ENCODE assay signal across 11 cellular contexts in genomic region chr2:60531638-60532216, GRCh38. TPM values are rescaled to one million over a fixed set of nuclear protein-coding genes. Genes with fewer than 3 reads are reported as not detected.
A peak's percentile ranks its signal among the peaks of the same experiment; 100 is the strongest.
DNase-seq lines count a peak whose midpoint lies in the region; TF ChIP-seq lines count a peak whose summit lies in the region.
"Had no signal": no experiment of that assay in that cellular context is flagged by ENCODE, and none has a peak within 500 bp of the region (broad histone marks: within the 10 kb centered on the region; RNA-seq: fewer than 3 reads in every experiment).

No MANE protein-coding gene starts in this region.

- H3K4me1 ChIP-seq in DOHH2 (ENCODE audit: control insufficient read depth, low read length) (peaks cover 100% of the 10 kb centered on the region), endodermal cell (ENCODE audit: control insufficient read depth, insufficient read depth, low read length) (peaks cover 50% of the 10 kb centered on the region), neural progenitor cell (peaks cover 55% of the 10 kb centered on the region)

- H3K9me3 ChIP-seq in DOHH2 (ENCODE audit: control insufficient read depth, insufficient read depth, low read length) = no peaks in the 10 kb centered on the region
- H3K9me3 ChIP-seq in endodermal cell (ENCODE audit: control insufficient read depth, low read length) = no peaks in the 10 kb centered on the region
- H3K9me3 ChIP-seq in neural progenitor cell (ENCODE audit: low read depth) = no peaks in the 10 kb centered on the region

- DNase-seq in NCI-H2227 (lab: John Stamatoyannopoulos, UW; ENCODE audit: unreplicated experiment) (peak; percentile 20), endodermal cell (peak; percentile 80), neural progenitor cell (ENCODE audit: low spot score) (peak; percentile 72), NCI-H1694 (lab: John Stamatoyannopoulos, UW) (no peak), islet precursor cell (no peak)
- DNase-seq in activated CD8-positive, alpha-beta memory T cell treated with anti-CD3 and anti-CD28 coated beads for 24 hours = no peak
- no peak for DNase-seq in activated CD4-positive, CD25-positive, alpha-beta regulatory T cell treated with anti-CD3 and anti-CD28 coated beads, Interleukin-2, amount 50 U/mL, for 72 hours
- DNase-seq: activated effector memory CD4-positive, alpha-beta T cell treated with anti-CD3 and anti-CD28 coated beads, Interleukin-2, amount 50 U/mL, for 16 hours; CD4-positive, alpha-beta memory T cell; stimulated activated naive CD4-positive, alpha-beta T cell had no signal

- H3K9ac ChIP-seq in endodermal cell (ENCODE audit: extremely low read depth, low read length, poor library complexity, severe bottlenecking) (peak overlapping the region; percentile 24), neural progenitor cell (no peak overlapping the region)

- H3K27me3 Mint-ChIP-seq in endodermal cell (ENCODE audit: insufficient read depth) (no peaks in the 10 kb centered on the region), neural progenitor cell (ENCODE audit: insufficient read depth, low read depth) (peaks cover 9% of the 10 kb centered on the region)

- H3K27me3 ChIP-seq in DOHH2 (ENCODE audit: control insufficient read depth, low read length) (no peaks in the 10 kb centered on the region), endodermal cell (ENCODE audit: control insufficient read depth, insufficient read depth, low read length, poor library complexity, severe bottlenecking) (no peaks in the 10 kb centered on the region), neural progenitor cell (no peaks in the 10 kb centered on the region)

- peak overlapping the region; percentile 20 for H2AFZ ChIP-seq in neural progenitor cell (replicated peaks)

- H3F3A ChIP-seq in DOHH2 (ENCODE audit: control insufficient read depth, insufficient read depth) (peaks cover 10% of the 10 kb centered on the region; the same call in 1 of the 2 replicates), neural progenitor cell (ENCODE audit: low read depth) (no peaks in the 10 kb centered on the region)

- H3K79me2 ChIP-seq in DOHH2 (ENCODE audit: control insufficient read depth, low read length) (peaks cover 100% of the 10 kb centered on the region), neural progenitor cell (ENCODE audit: low read depth) (peaks cover 23% of the 10 kb centered on the region)

- H3K36me3 ChIP-seq in DOHH2 (ENCODE audit: control insufficient read depth, low read length) = peaks cover 99% of the 10 kb centered on the region
- no peaks in the 10 kb centered on the region for H3K36me3 ChIP-seq in endodermal cell (ENCODE audit: control insufficient read depth, insufficient read depth, low read length)
- H3K36me3 ChIP-seq in neural progenitor cell = no peaks in the 10 kb centered on the region

- WGBS in endodermal cell (ENCODE audit: insufficient coverage in 1 of 2, insufficient read length in 1 of 2), 2 experiments = 39 to 41% methylated on average over 6 to 13 of the region's 13 CpGs

- H3K27ac ChIP-seq in DOHH2 (ENCODE audit: low read depth, low read length) (peak overlapping the region; percentile 50), endodermal cell (ENCODE audit: low read depth, low read length) (peak overlapping the region; percentile 87), neural progenitor cell (no peak overlapping the region)

- peaks cover 83% of the 10 kb centered on the region for H3K4me1 Mint-ChIP-seq in endodermal cell
- H3K4me1 Mint-ChIP-seq in neural progenitor cell = peaks cover 65% of the 10 kb centered on the region
- H3K4me1 Mint-ChIP-seq: CD4-positive, alpha-beta memory T cell had no signal

- H3K4me3 Mint-ChIP-seq in endodermal cell (peak overlapping the region; percentile 42), neural progenitor cell (no peak overlapping the region)
- H3K4me3 Mint-ChIP-seq: CD4-positive, alpha-beta memory T cell had no signal

- TF ChIP-seq CTCF in DOHH2 (IDR thresholded peaks at IDR 0.05; ENCODE audit: low read depth, low read length, poor library complexity, severe bottlenecking) (no peak), endodermal cell (conservative IDR thresholded peaks at IDR 0.05) (no peak), neural progenitor cell (IDR thresholded peaks at IDR 0.05) (no peak)

- H3K4me3 ChIP-seq in DOHH2 (ENCODE audit: low read length) (peak overlapping the region; percentile 40), endodermal cell (ENCODE audit: low read length) (peak overlapping the region; percentile 56), neural progenitor cell (peak overlapping the region; percentile 12)

- H3K27ac Mint-ChIP-seq in endodermal cell (peak overlapping the region; percentile 86), neural progenitor cell (no peak overlapping the region)
- H3K27ac Mint-ChIP-seq: CD4-positive, alpha-beta memory T cell had no signal

- H4K20me1 ChIP-seq in DOHH2 (ENCODE audit: control insufficient read depth, insufficient read depth, low read depth, low read length) = peaks cover 74% of the 10 kb centered on the region
- H4K20me1 ChIP-seq in neural progenitor cell (ENCODE audit: low read depth) = no peaks in the 10 kb centered on the region

- H3K9me2 ChIP-seq in DOHH2 (replicated peaks; ENCODE audit: control insufficient read depth, low read length) = no peaks in the 10 kb centered on the region

- H3K36me3 Mint-ChIP-seq in endodermal cell (ENCODE audit: low read depth) (no peaks in the 10 kb centered on the region), neural progenitor cell (peaks cover 3% of the 10 kb centered on the region)
- H3K36me3 Mint-ChIP-seq: CD4-positive, alpha-beta memory T cell had no signal

- peak overlapping the region; percentile 67 for H3K4me2 ChIP-seq in DOHH2 (ENCODE audit: low read length)
- H3K4me2 ChIP-seq in neural progenitor cell = peak overlapping the region; percentile 52

- H3K9me3 Mint-ChIP-seq in endodermal cell (no peaks in the 10 kb centered on the region), neural progenitor cell (no peaks in the 10 kb centered on the region)

RNA-seq across cellular contexts. Expression of gene BCL11A, which starts 21.7 kb away (rescaled TPM):
- total RNA-seq in endodermal cell (10 to 100 TPM; 14.7 to 16.3 TPM), neural progenitor cell (ENCODE audit: low replicate concordance) (0.67 and 1.0 TPM in 2 replicates)
- polyA plus RNA-seq in endodermal cell (2013, experiment 1 of 2) = 45.3 TPM
- polyA plus RNA-seq in endodermal cell (2013, experiment 2 of 2) = 38.5 TPM

Comparison
In these comparisons a context has a peak if more than half of its experiments do, and no peak if none do; other contexts are left out.
1. DNase-seq: peak in NCI-H2227 (single experiment), endodermal cell (single experiment) and neural progenitor cell (single experiment); none in NCI-H1694 (single experiment), activated CD8-positive, alpha-beta memory T cell treated with anti-CD3 and anti-CD28 coated beads for 24 hours (single experiment), islet precursor cell (single experiment) and activated CD4-positive, CD25-positive, alpha-beta regulatory T cell treated with anti-CD3 and anti-CD28 coated beads, Interleukin-2, amount 50 U/mL, for 72 hours (single experiment).
2. Peak in every context shown above with its lines, with median percentiles within 50 percentile points of each other: H3K4me3 ChIP-seq.